15 cellular contexts compared by ENCODE assay signal in genomic region chr2:189147361-189147760, GRCh38.
"Had no signal": no experiment of that assay in that cellular context is flagged by ENCODE, and none has a peak within 500 bp of the region (broad histone marks: within the 10 kb centered on the region; RNA-seq: fewer than 3 reads in every experiment).

No MANE protein-coding gene starts in this region.

- H3K9me3 ChIP-seq: breast epithelium, left ventricle myocardium inferior, testis, upper lobe of left lung had no signal

- H3K36me3 ChIP-seq: breast epithelium, left ventricle myocardium inferior, upper lobe of left lung had no signal

- H3K27ac ChIP-seq: breast epithelium, left ventricle myocardium inferior, testis, upper lobe of left lung had no signal

- H3K4me3 ChIP-seq: breast epithelium, left ventricle myocardium inferior, skin epidermis, testis, upper lobe of left lung had no signal

- H3K27me3 ChIP-seq: breast epithelium, testis, upper lobe of left lung had no signal

- ATAC-seq: activated T-cell treated with anti-CD3 and anti-CD28 coated beads, Interleukin-2, amount 50 U/mL, for 72 hours; natural killer cell treated with Interleukin-12 subunit alpha and Interleukin-12 subunit beta and Interleukin-15 and Interleukin-18, amount 100 ng/mL, for 72 hours; stimulated activated naive CD8-positive, alpha-beta T cell treated with anti-CD3 and anti-CD28 coated beads, Interleukin-15, amount 100 ng/mL, for 72 hours had no signal

- DNase-seq: activated B cell treated with CpG ODN at 0.5 μM for 24 hours; activated CD4-positive, alpha-beta T cell treated with anti-CD3 and anti-CD28 coated beads, Interleukin-2, amount 10 ng/mL, durations not matched to agents 24 days and 14 days; activated CD8-positive, alpha-beta memory T cell treated with anti-CD3 and anti-CD28 coated beads, Interleukin-2, amount 50 U/mL, for 48 hours; activated naive CD8-positive, alpha-beta T cell treated with anti-CD3 and anti-CD28 coated beads, Interleukin-2, amount 10 ng/mL, durations not matched to agents 7 days and 5 days; activated T-cell treated with anti-CD3 and anti-CD28 coated beads, Interleukin-2, amount 50 U/mL, for 72 hours; aorta; effector memory CD4-positive, alpha-beta T cell; kidney; left ventricle myocardium inferior; stimulated activated naive CD8-positive, alpha-beta T cell treated with anti-CD3 and anti-CD28 coated beads, Interleukin-15, amount 100 ng/mL, for 72 hours; testis; upper lobe of left lung had no signal

- H3K4me1 ChIP-seq: breast epithelium, testis had no signal
